ENCODE assay signal across 9 cellular contexts in genomic region chr15:73873889-73874511, GRCh38. TPM values are rescaled to one million over a fixed set of nuclear protein-coding genes. Genes with fewer than 3 reads are reported as not detected.
DNase-seq lines count a peak whose midpoint lies in the region; ATAC-seq and TF ChIP-seq lines count a peak whose summit lies in the region.
"Had no signal": no experiment of that assay in that cellular context is flagged by ENCODE, and none has a peak within 500 bp of the region (broad histone marks: within the 10 kb centered on the region; RNA-seq: fewer than 3 reads in every experiment).

No MANE protein-coding gene starts in this region.

- H3K4me3 Mint-ChIP-seq in activated naive CD8-positive, alpha-beta T cell treated with anti-CD3 and anti-CD28 coated beads for 36 hours, result no peak overlapping the region

- no peaks in the 10 kb centered on the region for H3K4me1 ChIP-seq in testis

- no peak overlapping the region for H3K27ac ChIP-seq in testis
- H3K27ac ChIP-seq: skin epidermis had no signal

- H3K27ac Mint-ChIP-seq in activated naive CD8-positive, alpha-beta T cell treated with anti-CD3 and anti-CD28 coated beads for 36 hours, result no peak overlapping the region

- H3K27me3 Mint-ChIP-seq in activated naive CD8-positive, alpha-beta T cell treated with anti-CD3 and anti-CD28 coated beads for 36 hours, result peaks cover 42% of the 10 kb centered on the region

- no peaks in the 10 kb centered on the region for H3K9me3 ChIP-seq in testis

- H3K27me3 ChIP-seq in testis, result no peaks in the 10 kb centered on the region

- ATAC-seq in GM18502 (IDR thresholded peaks at IDR 0.05; ENCODE audit: poor library complexity, unreplicated experiment) (no peak), HG03108 (IDR thresholded peaks at IDR 0.05; ENCODE audit: unreplicated experiment) (no peak)

- H3K36me3 ChIP-seq in testis (ENCODE audit: low read depth, missing control alignments), result no peaks in the 10 kb centered on the region

- intact Hi-C loops in testis (cut with DNase I; ENCODE audit: low total_unique reads), result no loop called here

- H3K4me3 ChIP-seq in GM12864 (ENCODE audit: low read depth, low read length) (no peak overlapping the region), testis (no peak overlapping the region)
- H3K4me3 ChIP-seq: skin epidermis had no signal

- DNase-seq in AG20443 (ENCODE audit: low spot score) (peak; percentile 59), GM12864 (ENCODE audit: low read depth) (peak; percentile 2), NCI-H524 (lab: John Stamatoyannopoulos, UW) (peak; percentile 38 to 74), iPS-NIHi7 (ENCODE audit: extremely low spot score) (peak; percentile 69), testis (peak; percentile 64)
- DNase-seq in activated naive CD8-positive, alpha-beta T cell treated with anti-CD3 and anti-CD28 coated beads for 36 hours, result peak; percentile 14

- 57 to 66% methylated on average over 6 of the region's 6 CpGs for WGBS in testis, 2 donors

- H3K36me3 Mint-ChIP-seq in activated naive CD8-positive, alpha-beta T cell treated with anti-CD3 and anti-CD28 coated beads for 36 hours, result no peaks in the 10 kb centered on the region

- TF ChIP-seq POLR2A in testis (IDR thresholded peaks at IDR 0.05), result no peak

- TF ChIP-seq CTCF in GM12864 (IDR thresholded peaks at IDR 0.05; ENCODE audit: low read depth, low read length, missing control alignments) (peak; percentile 60), testis (IDR thresholded peaks at IDR 0.05) (peak; percentile 19 to 71 (median 60))

- peaks cover 2% of the 10 kb centered on the region for H3K4me1 Mint-ChIP-seq in activated naive CD8-positive, alpha-beta T cell treated with anti-CD3 and anti-CD28 coated beads for 36 hours

- no peaks in the 10 kb centered on the region for H3K9me3 Mint-ChIP-seq in activated naive CD8-positive, alpha-beta T cell treated with anti-CD3 and anti-CD28 coated beads for 36 hours

RNA-seq across cellular contexts. Expression of gene TBC1D21, which starts 0.6 kb away (rescaled TPM):
- total RNA-seq in activated naive CD8-positive, alpha-beta T cell treated with anti-CD3 and anti-CD28 coated beads for 36 hours, result not detected
- 10 to 100 TPM; 17.9 to 47.6 TPM for total RNA-seq in testis
- polyA plus RNA-seq in testis (ENCODE audit: insufficient read depth, low read depth, low replicate concordance), result 80.2 TPM

RNA-seq across cellular contexts. Expression of gene LOXL1, which starts 52.3 kb away (rescaled TPM):
- 1 to 10 TPM; 2.1 to 2.4 TPM for total RNA-seq in activated naive CD8-positive, alpha-beta T cell treated with anti-CD3 and anti-CD28 coated beads for 36 hours
- total RNA-seq in testis, result 10 to 100 TPM; 13.9 to 14.9 TPM
- polyA plus RNA-seq in testis (ENCODE audit: insufficient read depth, low read depth, low replicate concordance), result 56.8 TPM

Comparison
In these comparisons a context has a peak if more than half of its experiments do, and no peak if none do; other contexts are left out.
1. DNase-seq: peak in every context shown above with its lines; median percentile 69 in iPS-NIHi7; 64 in testis; 59 in AG20443; 56 in NCI-H524; 14 in activated naive CD8-positive, alpha-beta T cell treated with anti-CD3 and anti-CD28 coated beads for 36 hours; 2 in GM12864.
2. RNA of gene TBC1D21, which starts 0.6 kb away (total RNA-seq): 17.9 to 47.6 TPM in testis; not detected in activated naive CD8-positive, alpha-beta T cell treated with anti-CD3 and anti-CD28 coated beads for 36 hours; every median in the first group is over 10 times any median in the second.
3. RNA of gene LOXL1, which starts 52.3 kb away (total RNA-seq): 13.9 to 14.9 TPM in testis; 2.1 to 2.4 TPM in activated naive CD8-positive, alpha-beta T cell treated with anti-CD3 and anti-CD28 coated beads for 36 hours; every median in the first group is over 4 times any median in the second.